In genomic region chr12:56127485-56127887, GRCh38 we compare ENCODE assay signal across 1 cellular context.
TF ChIP-seq lines count a peak whose summit lies in the region.

No MANE protein-coding gene starts in this region.

TF ChIP-seq in endothelial cell of umbilical vein, 7 proteins besides CTCF, POLR2A, EP300 and RAD21:
- TF ChIP-seq JUN (IDR thresholded peaks at IDR 0.05; ENCODE audit: borderline replicate concordance, insufficient read depth, insufficient read length, low read depth), result no peak
- TF ChIP-seq POLR2AphosphoS5 (IDR thresholded peaks at IDR 0.05; ENCODE audit: insufficient read depth, low read depth, low read length), result no peak
- no peak for TF ChIP-seq MAX (IDR thresholded peaks at IDR 0.05; ENCODE audit: insufficient read depth, insufficient read length)
- TF ChIP-seq MYC (IDR thresholded peaks at IDR 0.05; ENCODE audit: low read depth, low read length), result no peak
- no peak for TF ChIP-seq FOS (IDR thresholded peaks at IDR 0.05; ENCODE audit: borderline replicate concordance, insufficient read depth, low read length)
- no peak for TF ChIP-seq GATA2 (IDR thresholded peaks at IDR 0.05; ENCODE audit: insufficient read depth, insufficient read length, low read depth, low read length)
- no peak for TF ChIP-seq EZH2 (IDR thresholded peaks at IDR 0.05; ENCODE audit: borderline replicate concordance, low read depth, low read length, severe bottlenecking)
